20 cellular contexts compared by ENCODE assay signal in genomic region chr13:34019870-34020269, GRCh38.
DNase-seq lines count a peak whose midpoint lies in the region; ATAC-seq, FAIRE-seq and TF ChIP-seq lines count a peak whose summit lies in the region.
"Had no signal": no experiment of that assay in that cellular context is flagged by ENCODE, and none has a peak within 500 bp of the region (broad histone marks: within the 10 kb centered on the region; RNA-seq: fewer than 3 reads in every experiment).

No MANE protein-coding gene starts in this region.

- H3K79me2 ChIP-seq in trophoblast cell (ENCODE audit: control insufficient read depth, insufficient read depth, low read length, poor library complexity), result no peaks in the 10 kb centered on the region

- no peak for TF ChIP-seq POLR2A in vagina (IDR thresholded peaks at IDR 0.05)

- no peak overlapping the region for H2AFZ ChIP-seq in trophoblast cell (ENCODE audit: insufficient read depth, low read length, poor library complexity)

- no peak overlapping the region for H3K4me2 ChIP-seq in trophoblast cell (ENCODE audit: low read length)

- H3K9me3 ChIP-seq in trophoblast cell (ENCODE audit: insufficient read depth, low read depth, low read length) (no peaks in the 10 kb centered on the region), vagina (no peaks in the 10 kb centered on the region), right atrium auricular region (peaks cover 0 to 17% of the 10 kb centered on the region in 2 donors)

- peak; percentile 32 for DNase-seq in EH (ENCODE audit: low read depth)
- DNase-seq in left colon, result peak in 1 of 2 donors; percentile 41
- peak; percentile 42 to 55 for DNase-seq in trophoblast cell
- DNase-seq in NCI-H2227 treated with DMSO at 0.1 percent for 48 hours (lab: John Stamatoyannopoulos, UW), result no peak
- DNase-seq in frontal cortex (ENCODE audit: low spot score in 2 of 2), result no peak
- DNase-seq in vagina (ENCODE audit: extremely low spot score in 2 of 2), result no peak
- DNase-seq in right atrium auricular region (ENCODE audit: low spot score), result no peak
- DNase-seq: activated CD4-positive, alpha-beta T cell treated with anti-CD3 and anti-CD28 coated beads for 48 hours; activated CD8-positive, alpha-beta memory T cell treated with anti-CD3 and anti-CD28 coated beads, Interleukin-2, amount 10 ng/mL, durations not matched to agents 7 days and 5 days; activated naive CD8-positive, alpha-beta T cell treated with anti-CD3 and anti-CD28 coated beads, Interleukin-2, amount 50 U/mL, for 24 hours; CD8-positive, alpha-beta T cell; DMS79; MV-4-11; NCI-H187 treated with DMSO at 0.1 percent for 48 hours; stimulated activated CD4-positive, alpha-beta T cell treated with anti-CD3 and anti-CD28 coated beads, Interleukin-4, amount 100 ng/mL, for 24 hours had no signal

- no peak overlapping the region for H3K18ac ChIP-seq in trophoblast cell (ENCODE audit: low read length)

- no peak overlapping the region for H2BK12ac ChIP-seq in trophoblast cell (ENCODE audit: low read length)

- H3K27ac ChIP-seq in VCaP, result peak overlapping the region; percentile 77
- peak overlapping the region; percentile 47 for H3K27ac ChIP-seq in trophoblast cell (ENCODE audit: low read depth, low read length)
- no peak overlapping the region for H3K27ac ChIP-seq in vagina
- H3K27ac ChIP-seq in right atrium auricular region, result no peak overlapping the region
- H3K27ac ChIP-seq: esophagus muscularis mucosa, HL-60 had no signal

- no peak overlapping the region for H2BK5ac ChIP-seq in trophoblast cell (ENCODE audit: low read depth, low read length, poor library complexity)

- H2AK5ac ChIP-seq in trophoblast cell (ENCODE audit: low read length), result no peak overlapping the region

- peak; percentile 96 for ATAC-seq in left colon
- ATAC-seq: activated CD8-positive, alpha-beta memory T cell treated with anti-CD3 and anti-CD28 coated beads, Interleukin-2, amount 10 ng/mL, durations not matched to agents 7 days and 5 days; activated naive CD8-positive, alpha-beta T cell treated with anti-CD3 and anti-CD28 coated beads, Interleukin-2, amount 50 U/mL, for 24 hours; CD8-positive, alpha-beta T cell; K562; natural killer cell treated with Interleukin-12 subunit alpha and Interleukin-12 subunit beta and Interleukin-15 and Interleukin-18, amount 100 ng/mL, for 72 hours had no signal

- H3K4ac ChIP-seq in trophoblast cell (ENCODE audit: low read depth, low read length), result no peak overlapping the region

- H3K14ac ChIP-seq in trophoblast cell (ENCODE audit: low read length), result no peak overlapping the region

- no peaks in the 10 kb centered on the region for H3K36me3 ChIP-seq in trophoblast cell (ENCODE audit: control insufficient read depth in 1 of 2, insufficient read depth in 2 of 2, low read length in 2 of 2)
- H3K36me3 ChIP-seq in vagina, result no peaks in the 10 kb centered on the region
- no peaks in the 10 kb centered on the region for H3K36me3 ChIP-seq in right atrium auricular region
- H3K36me3 ChIP-seq: esophagus muscularis mucosa had no signal

- H3K27me3 ChIP-seq in trophoblast cell (ENCODE audit: insufficient read depth, low read length) (no peaks in the 10 kb centered on the region), vagina (no peaks in the 10 kb centered on the region), right atrium auricular region (no peaks in the 10 kb centered on the region)
- H3K27me3 ChIP-seq: esophagus muscularis mucosa had no signal

- H3K23ac ChIP-seq in trophoblast cell (ENCODE audit: low read length), result no peak overlapping the region

- H4K8ac ChIP-seq in trophoblast cell (ENCODE audit: low read depth, low read length), result no peak overlapping the region

- no peak overlapping the region for H3K9ac ChIP-seq in trophoblast cell (ENCODE audit: low read length)

- intact Hi-C loops in left colon (cut with DNase I, micrococcal nuclease), result no loop called here
- intact Hi-C loops in vagina (cut with DNase I), result no loop called here

- no CpG with 5 or more reads among the region's 6 CpGs for WGBS in trophoblast cell (ENCODE audit: extremely low coverage, insufficient coverage, insufficient read length)

- H3K4me1 ChIP-seq in trophoblast cell (ENCODE audit: control insufficient read depth in 1 of 2, insufficient read depth in 2 of 2, low read length in 2 of 2) (no peaks in the 10 kb centered on the region), vagina (no peaks in the 10 kb centered on the region), right atrium auricular region (no peaks in the 10 kb centered on the region)
- H3K4me1 ChIP-seq: esophagus muscularis mucosa had no signal

- no peak overlapping the region for H2BK120ac ChIP-seq in trophoblast cell (ENCODE audit: insufficient read depth, low read length, poor library complexity)

- no peak overlapping the region for H4K91ac ChIP-seq in trophoblast cell (ENCODE audit: low read depth, low read length)

- peaks cover 2% of the 10 kb centered on the region for H3K79me1 ChIP-seq in trophoblast cell (ENCODE audit: low read length)

- H3K4me3 ChIP-seq in trophoblast cell (ENCODE audit: low read depth, low read length) (no peak overlapping the region), vagina (no peak overlapping the region), right atrium auricular region (no peak overlapping the region)
- H3K4me3 ChIP-seq: esophagus muscularis mucosa, K562 had no signal

- no peak overlapping the region for H4K12ac ChIP-seq in trophoblast cell (ENCODE audit: low read depth, low read length)

- no peak for FAIRE-seq in frontal cortex (lab: Jason Lieb, UNC)
- FAIRE-seq: K562 had no signal

- TF ChIP-seq CTCF in VCaP (conservative IDR thresholded peaks at IDR 0.05), result no peak
- TF ChIP-seq CTCF in vagina (IDR thresholded peaks at IDR 0.05), result no peak
- TF ChIP-seq CTCF in right atrium auricular region (IDR thresholded peaks at IDR 0.05), result no peak

Comparison
In these comparisons a context has a peak if more than half of its experiments do, and no peak if none do; other contexts are left out.
1. DNase-seq: peak in EH (single experiment) and trophoblast cell (2 of 2); none in NCI-H2227 treated with DMSO at 0.1 percent for 48 hours (single experiment), frontal cortex (0 of 2), vagina (0 of 2) and right atrium auricular region (single experiment).
2. H3K27ac ChIP-seq: peak in VCaP (single experiment) and trophoblast cell (single experiment); none in vagina (single experiment) and right atrium auricular region (0 of 2).